ENCODE assay signal across 8 cellular contexts in the genomic region with DNA sequence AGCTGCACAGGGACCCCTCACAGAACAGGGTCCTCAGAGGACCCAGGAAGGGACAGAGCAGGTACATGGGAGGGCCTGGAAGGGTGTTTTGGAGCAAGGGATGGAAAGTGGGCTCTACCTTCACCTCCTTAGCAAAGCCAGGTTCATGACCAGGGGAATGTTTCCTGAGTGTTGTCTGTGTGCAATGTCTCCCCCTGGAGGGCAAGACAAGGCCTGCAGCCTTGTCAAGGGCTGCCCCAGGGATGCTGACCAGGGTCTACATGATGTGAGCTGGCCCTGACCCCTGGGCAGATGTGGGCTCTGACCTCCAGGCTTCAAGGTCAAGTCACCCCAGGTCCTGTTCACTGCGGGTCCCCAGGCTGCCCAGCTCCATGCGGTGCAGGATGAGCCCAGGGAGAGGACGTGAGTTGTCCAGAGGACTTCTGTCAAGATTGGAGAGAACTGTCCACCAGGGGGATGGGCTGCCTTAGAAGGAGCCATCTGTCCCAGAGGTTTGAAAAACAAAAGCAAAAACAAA. TPM values are rescaled to one million over a fixed set of nuclear protein-coding genes. Genes with fewer than 3 reads are reported as not detected.
DNase-seq lines count a peak whose midpoint lies in the region; ATAC-seq, FAIRE-seq and TF ChIP-seq lines count a peak whose summit lies in the region.

No MANE protein-coding gene starts in this region.

- no peak overlapping the region for H2AFZ ChIP-seq in H1 (ENCODE audit: low read length)

- TF ChIP-seq CTCF in A549 (IDR thresholded peaks at IDR 0.05) = peak; percentile 98
- peak; percentile 81 for TF ChIP-seq CTCF in GM13976 (IDR thresholded peaks at IDR 0.05; ENCODE audit: borderline replicate concordance, control extremely low read depth, extremely low read depth, insufficient read depth, missing control alignments)
- TF ChIP-seq CTCF in activated CD8-positive, alpha-beta T cell treated with anti-CD3 and anti-CD28 coated beads for 36 hours (IDR thresholded peaks at IDR 0.05) = peak; percentile 88
- peak; percentile 85 to 97 (median 96) for TF ChIP-seq CTCF in H1 (IDR thresholded peaks at IDR 0.05; ENCODE audit: control extremely low read depth in 1 of 3, insufficient read depth in 1 of 3, low read depth in 1 of 3, low read length in 3 of 3)

- TF ChIP-seq RAD21 in A549 (conservative IDR thresholded peaks at IDR 0.05 in 1 of 2, IDR thresholded peaks at IDR 0.05 in 1 of 2) (peak; percentile 98), H1 (IDR thresholded peaks at IDR 0.05 in 1 of 2, conservative IDR thresholded peaks at IDR 0.05 in 1 of 2; ENCODE audit: low read depth in 2 of 2, low read length in 2 of 2) (peak; percentile 89 to 91)

- H3K23me2 ChIP-seq in H1 (ENCODE audit: low read depth, low read length) = no peaks in the 10 kb centered on the region

- H4K20me1 ChIP-seq in H1 (replicated peaks in 1 of 2; ENCODE audit: control insufficient read depth in 1 of 2, insufficient read depth in 2 of 2, low read length in 2 of 2) = no peaks in the 10 kb centered on the region

- H3K56ac ChIP-seq in H1 (replicated peaks; ENCODE audit: insufficient read length, low read depth, low read length) (peak overlapping the region; percentile 14), mesendoderm (ENCODE audit: low read length) (peak overlapping the region; percentile 72)

- peaks cover 12% of the 10 kb centered on the region for H3K4me1 ChIP-seq in A549
- peaks cover 0 to 11% (median 7%) of the 10 kb centered on the region in 4 experiments; a peak in 5 of 7 replicates for H3K4me1 ChIP-seq in H1 (replicated peaks in 1 of 4; ENCODE audit: control insufficient read depth in 3 of 4, insufficient read depth in 4 of 4, low read length in 3 of 4)
- peaks cover 8% of the 10 kb centered on the region for H3K4me1 ChIP-seq in mesendoderm (ENCODE audit: control insufficient read depth, low read depth, low read length)

- H3K9me3 ChIP-seq in A549 (no peaks in the 10 kb centered on the region), H1 (ENCODE audit: insufficient read depth in 2 of 2, low read depth in 1 of 2, low read length in 1 of 2) (no peaks in the 10 kb centered on the region)

- H3K9ac ChIP-seq in H1 (replicated peaks in 1 of 4; ENCODE audit: extremely low read depth in 1 of 4, low read depth in 3 of 4, low read length in 3 of 4) (no peak overlapping the region), mesendoderm (ENCODE audit: low read length) (peak overlapping the region; percentile 20)

- peak overlapping the region; percentile 64 for H4K5ac ChIP-seq in H1 (ENCODE audit: insufficient read length, low read depth, low read length)
- no peak overlapping the region for H4K5ac ChIP-seq in mesendoderm (ENCODE audit: low read length)

- in situ Hi-C loops in GM13976 (cut with MboI; ENCODE audit: low sequenced_read_pairs, unreplicated experiment) = loop anchor here (5.0 kb wide), 1 partner anchor 72 kb away; no protein-coding TSS in a partner anchor

- H3K9me3 Mint-ChIP-seq in activated CD8-positive, alpha-beta T cell treated with anti-CD3 and anti-CD28 coated beads for 36 hours = no peaks in the 10 kb centered on the region

- H3K36me3 Mint-ChIP-seq in activated CD8-positive, alpha-beta T cell treated with anti-CD3 and anti-CD28 coated beads for 36 hours (ENCODE audit: low read depth) = no peaks in the 10 kb centered on the region

- no peak overlapping the region for H2AK5ac ChIP-seq in H1 (ENCODE audit: low read depth, low read length)
- H2AK5ac ChIP-seq in mesendoderm (ENCODE audit: low read length) = peak overlapping the region; percentile 61

- peak overlapping the region; percentile 75 for H2BK120ac ChIP-seq in H1 (replicated peaks; ENCODE audit: low read depth, low read length)
- no peak overlapping the region for H2BK120ac ChIP-seq in mesendoderm (ENCODE audit: low read depth, low read length)

- intact Hi-C loops in activated CD8-positive, alpha-beta T cell treated with anti-CD3 and anti-CD28 coated beads for 36 hours (cut with micrococcal nuclease) = loop anchor here (1.0 kb wide), 1 partner anchor 79 kb away; no protein-coding TSS in a partner anchor

- CTCF ChIA-PET in A549 (lab: Yijun Ruan, JAX) = interaction anchor here (0.6 to 17.8 kb wide), 40 partner anchors 10 to 175 kb away, joined by 3 to 352 read pairs (median 6); a partner anchor contains a TSS
- CTCF ChIA-PET in activated CD8-positive, alpha-beta T cell treated with anti-CD3 and anti-CD28 coated beads for 36 hours (lab: Charles Lee) = interaction anchor here (0.8 to 6.7 kb wide), 23 partner anchors 10 to 129 kb away, joined by 3 to 138 read pairs (median 5); a partner anchor contains a TSS
- CTCF ChIA-PET in H1 (lab: Charles Lee; ENCODE audit: partially characterized antibody) = interaction anchor here (0.7 to 13.5 kb wide), 42 partner anchors 8 to 533 kb away, joined by 3 to 182 read pairs (median 9); a partner anchor contains a TSS

- peak overlapping the region; percentile 47 for H4K8ac ChIP-seq in H1 (ENCODE audit: extremely low read depth, insufficient read depth, low read length)
- H4K8ac ChIP-seq in mesendoderm (ENCODE audit: low read depth, low read length) = no peak overlapping the region

- peak overlapping the region; percentile 78; the same call in 1 of the 2 replicates for H3K18ac ChIP-seq in H1 (ENCODE audit: extremely low read depth, low read length)
- no peak overlapping the region for H3K18ac ChIP-seq in mesendoderm (ENCODE audit: low read length)

- peak overlapping the region; percentile 99 for H4K91ac ChIP-seq in H1 (replicated peaks; ENCODE audit: insufficient read length, low read length)

- H3K27me3 Mint-ChIP-seq in activated CD8-positive, alpha-beta T cell treated with anti-CD3 and anti-CD28 coated beads for 36 hours = no peaks in the 10 kb centered on the region

- H2BK15ac ChIP-seq in H1 (ENCODE audit: low read length) = peak overlapping the region; percentile 77; the same call in 1 of the 2 replicates
- H2BK15ac ChIP-seq in mesendoderm (replicated peaks; ENCODE audit: low read depth) = no peak overlapping the region

- no peaks in the 10 kb centered on the region for H3K79me2 ChIP-seq in H1 (ENCODE audit: control insufficient read depth in 1 of 2, insufficient read depth in 2 of 2, low read length in 2 of 2)
- no peaks in the 10 kb centered on the region for H3K79me2 ChIP-seq in mesendoderm (ENCODE audit: control insufficient read depth, insufficient read depth, low read length)

- H3K27ac ChIP-seq in A549 (peak overlapping the region; percentile 60 to 63; a peak in 5 of 6 replicates), H1 (ENCODE audit: low read depth, low read length) (no peak overlapping the region), mesendoderm (ENCODE audit: low read depth, low read length) (no peak overlapping the region)

- H3K23ac ChIP-seq in H1 (ENCODE audit: insufficient read length) (no peak overlapping the region), mesendoderm (ENCODE audit: low read length) (no peak overlapping the region)

- peak overlapping the region; percentile 97; the same call in 1 of the 2 replicates for H2BK12ac ChIP-seq in H1 (ENCODE audit: low read depth, low read length)

- peaks cover 27% of the 10 kb centered on the region for H3K4me1 Mint-ChIP-seq in activated CD8-positive, alpha-beta T cell treated with anti-CD3 and anti-CD28 coated beads for 36 hours (ENCODE audit: low read depth)

- POLR2A ChIA-PET in A549 (lab: Yijun Ruan, JAX) = interaction anchor here (0.9 kb wide), 1 partner anchor 143 kb away, joined by 3 read pairs; no protein-coding TSS in a partner anchor
- POLR2A ChIA-PET in activated CD8-positive, alpha-beta T cell treated with anti-CD3 and anti-CD28 coated beads for 36 hours (lab: Charles Lee) = interaction anchor here (0.6 to 1.0 kb wide), 2 partner anchors 78 to 83 kb away, joined by 3 read pairs; no protein-coding TSS in a partner anchor
- POLR2A ChIA-PET in H1 (lab: Charles Lee; ENCODE audit: partially characterized antibody) = interaction anchor here (0.7 to 0.8 kb wide), 2 partner anchors 8 to 81 kb away, joined by 3 read pairs; no protein-coding TSS in a partner anchor

- peak; percentile 84 for FAIRE-seq in A549 (lab: Jason Lieb, UNC)
- peak; percentile 58 for FAIRE-seq in H1 (lab: Jason Lieb, UNC)

- H2BK5ac ChIP-seq in H1 (ENCODE audit: low read depth, low read length) (peak overlapping the region; percentile 12; the same call in 1 of the 2 replicates), mesendoderm (ENCODE audit: low read length) (no peak overlapping the region)

- no peak overlapping the region for H3K14ac ChIP-seq in H1 (ENCODE audit: insufficient read length)

- H3K4me2 ChIP-seq in A549 (no peak overlapping the region; the same call in 2 of the 3 replicates), H1 (ENCODE audit: insufficient read depth in 1 of 2, low read depth in 2 of 2, low read length in 2 of 2) (no peak overlapping the region), mesendoderm (ENCODE audit: low read length) (no peak overlapping the region)

- 48% methylated on average over 3 of the region's 3 CpGs for WGBS in A549 (ENCODE audit: missing lambda C conversion rate)
- WGBS in H1 (ENCODE audit: extremely low coverage in 1 of 2, insufficient coverage in 1 of 2, insufficient read length in 1 of 2, insufficient replicate concordance in 2 of 2, low coverage in 1 of 2, low lambda C conversion rate in 2 of 2, missing lambda C conversion rate in 1 of 2), 2 experiments = 78% methylated on average over 3 of the region's 3 CpGs; no CpG with 5 or more reads in 1 of the 2 experiments
- no CpG with 5 or more reads among the region's 3 CpGs for WGBS in mesendoderm (ENCODE audit: extremely low coverage, insufficient coverage, low lambda C conversion rate)

- peak overlapping the region; percentile 94 for H3K27ac Mint-ChIP-seq in activated CD8-positive, alpha-beta T cell treated with anti-CD3 and anti-CD28 coated beads for 36 hours

- H3K4me3 ChIP-seq in A549 = no peak overlapping the region
- H3K4me3 ChIP-seq in H1 (ENCODE audit: extremely low read depth in 1 of 4, insufficient read depth in 2 of 4, low read depth in 3 of 4, low read length in 4 of 4) = no peak overlapping the region
- no peak overlapping the region for H3K4me3 ChIP-seq in mesendoderm (ENCODE audit: low read length)

- TF ChIP-seq POLR2A in A549 (IDR thresholded peaks at IDR 0.05; ENCODE audit: low read length) = no peak
- no peak for TF ChIP-seq POLR2A in H1 (IDR thresholded peaks at IDR 0.05; ENCODE audit: control extremely low read depth in 1 of 2, low read depth in 2 of 2, low read length in 2 of 2)

- H3K79me1 ChIP-seq in H1 (ENCODE audit: low read depth, low read length) (no peaks in the 10 kb centered on the region), mesendoderm (ENCODE audit: low read length) (no peaks in the 10 kb centered on the region)

- peak overlapping the region; percentile 72 for H3K4me3 Mint-ChIP-seq in activated CD8-positive, alpha-beta T cell treated with anti-CD3 and anti-CD28 coated beads for 36 hours

- TF ChIP-seq EP300 in A549 (IDR thresholded peaks at IDR 0.05) = no peak
- TF ChIP-seq EP300 in H1 (IDR thresholded peaks at IDR 0.05; ENCODE audit: borderline replicate concordance in 1 of 2, low read depth in 2 of 2, low read length in 2 of 2) = no peak

- H2BK20ac ChIP-seq in H1 (ENCODE audit: low read length) = peak overlapping the region; percentile 98

- H3K36me3 ChIP-seq in H1 (ENCODE audit: control insufficient read depth in 2 of 4, insufficient read depth in 4 of 4, low read length in 3 of 4) (no peaks in the 10 kb centered on the region), mesendoderm (ENCODE audit: control insufficient read depth, insufficient read depth, low read length) (no peaks in the 10 kb centered on the region)

- peak; percentile 79 to 95 for ATAC-seq in A549
- ATAC-seq in activated CD8-positive, alpha-beta T cell treated with anti-CD3 and anti-CD28 coated beads for 36 hours = peak; percentile 87

- H3K4ac ChIP-seq in H1 (replicated peaks; ENCODE audit: insufficient read length, low read depth, low read length) (peak overlapping the region; percentile 94), mesendoderm (ENCODE audit: low read depth, low read length) (peak overlapping the region; percentile 64)

- H3K27me3 ChIP-seq in H1 (replicated peaks in 1 of 4; ENCODE audit: control insufficient read depth in 3 of 4, extremely low read depth in 1 of 4, insufficient read depth in 3 of 4, low read length in 3 of 4) (no peaks in the 10 kb centered on the region), mesendoderm (ENCODE audit: insufficient read depth, low read length, poor library complexity) (no peaks in the 10 kb centered on the region)

- DNase-seq in A549 (ENCODE audit: low read depth in 1 of 2, low spot score in 1 of 2) (peak; percentile 79 to 94), GM13976 (ENCODE audit: low spot score) (peak; percentile 85), NCI-H146 treated with DMSO at 0.1 percent for 48 hours (lab: John Stamatoyannopoulos, UW; ENCODE audit: unreplicated experiment) (peak; percentile 16), H1 (ENCODE audit: low read depth in 1 of 2, low spot score in 2 of 2) (peak; percentile 49 to 89), mesendoderm (peak; percentile 82), T1000 (lab: John Stamatoyannopoulos, UW) (no peak)
- DNase-seq in activated CD8-positive, alpha-beta T cell treated with anti-CD3 and anti-CD28 coated beads for 36 hours = peak; percentile 83
- peak; percentile 33 to 38 for DNase-seq in stimulated activated CD8-positive, alpha-beta memory T cell treated with anti-CD3 and anti-CD28 coated beads, Interleukin-15, amount 100 ng/mL, for 48 hours (ENCODE audit: low read depth in 2 of 2)

RNA-seq across cellular contexts. Expression of a gene that starts 1.0 kb away (rescaled TPM):
- 8.9 and 10.1 TPM in 2 replicates for polyA plus RNA-seq in A549 (2011; rRNA removed)
- polyA plus RNA-seq in A549 (2012; cell fraction: cytosol; rRNA removed) = 0.54 and 0.87 TPM in 2 replicates
- polyA plus RNA-seq in A549 (2012; cell fraction: nucleus; rRNA removed) = 0.91 TPM in 2 replicates
- 0.43 to 0.88 TPM (median 0.52 TPM) in 3 replicates for polyA plus RNA-seq in A549 (2017; fragmentation: RNase III; extraction: RNeasy Plus Mini Kit Qiagen cat#74134 plus additional on column Dnase treatment)
- polyA minus RNA-seq in A549 (2011; rRNA and poly(A)+ RNA removed) = 5.6 and 6.7 TPM in 2 replicates
- total RNA-seq in activated CD8-positive, alpha-beta T cell treated with anti-CD3 and anti-CD28 coated beads for 36 hours = 1 to 10 TPM; 5.2 to 5.3 TPM
- 1.8 and 2.0 TPM in 2 replicates for total RNA-seq in H1 (2021; fragmentation: NEBNext Ultra II Directional; extraction: Animal tissue kit (Norgen Biotek cat#: 25700))
- polyA plus RNA-seq in H1 (2011; rRNA removed) = 2.0 and 3.6 TPM in 2 replicates
- 3.3 TPM for polyA plus RNA-seq in H1 (2011; cell fraction: cytosol; rRNA removed)
- polyA plus RNA-seq in H1 (2011; cell fraction: nucleus; rRNA removed) = 4.8 TPM
- 1.4 to 4.3 TPM (median 1.9 TPM) in 4 replicates for polyA plus RNA-seq in H1 (2012, experiment 1 of 2)
- 0.51 TPM for polyA plus RNA-seq in H1 (2012, experiment 2 of 2)
- 3.7 TPM for polyA plus RNA-seq in H1 (2013, experiment 1 of 2)
- 3.3 TPM for polyA plus RNA-seq in H1 (2013, experiment 2 of 2)
- polyA minus RNA-seq in H1 (2011; rRNA and poly(A)+ RNA removed) = 2.5 and 5.5 TPM in 2 replicates
- 2.0 TPM for polyA minus RNA-seq in H1 (2011; cell fraction: cytosol; rRNA and poly(A)+ RNA removed)
- 2.4 TPM for polyA minus RNA-seq in H1 (2011; cell fraction: nucleus; rRNA and poly(A)+ RNA removed)
- 2.9 TPM for polyA plus RNA-seq in mesendoderm (2013, experiment 1 of 2)
- 2.1 TPM for polyA plus RNA-seq in mesendoderm (2013, experiment 2 of 2)

Comparison
In these comparisons a context has a peak if more than half of its experiments do, and no peak if none do; other contexts are left out.
1. H3K27ac ChIP-seq: peak in A549 (2 of 2); none in H1 (single experiment) and mesendoderm (single experiment).
2. Peak in every context shown above with its lines, with median percentiles within 50 percentile points of each other: CTCF ChIP-seq.